ENCODE assay signal across 22 cellular contexts in genomic region chr10:69417542-69417941, GRCh38. TPM values are rescaled to one million over a fixed set of nuclear protein-coding genes. Genes with fewer than 3 reads are reported as not detected.
"Had no signal": no experiment of that assay in that cellular context is flagged by ENCODE, and none has a peak within 500 bp of the region (broad histone marks: within the 10 kb centered on the region; RNA-seq: fewer than 3 reads in every experiment).

No MANE protein-coding gene starts in this region.

- DNase-seq: activated CD4-positive, alpha-beta T cell treated with anti-CD3 and anti-CD28 coated beads for 36 hours; activated CD4-positive, alpha-beta T cell treated with anti-CD3 and anti-CD28 coated beads, Interleukin-2, amount 50 U/mL, for 48 hours; activated T-cell treated with anti-CD3 and anti-CD28 coated beads for 4 hours; cerebellar nuclear complex; effector CD8-positive, alpha-beta T cell; foreskin fibroblast; hippocampal formation; left cardiac atrium; naive B cell; stimulated activated naive B cell treated with anti-CD40 and anti-IgM and Interleukin-4, amounts not matched to agents 10 μg/mL and 1 μg/mL and 100 μg/mL, for 72 hours; SW 1271; thyroid gland had no signal

- H3K27ac ChIP-seq: ovary, thyroid gland had no signal

- H3K27me3 Mint-ChIP-seq: activated naive CD8-positive, alpha-beta T cell had no signal

- H3K27ac Mint-ChIP-seq: activated CD4-positive, alpha-beta T cell treated with anti-CD3 and anti-CD28 coated beads for 36 hours; activated naive CD8-positive, alpha-beta T cell; activated T-helper 1 cell treated with anti-CD3 and anti-CD28 coated beads, Interleukin-12 subunit alpha, Interleukin-12 subunit beta, Interleukin-2, Interleukin-4 antibody, amounts not matched to agents 30 ng/mL and 10 ng/mL and 1 ng/mL, durations not matched to agents 14 hours and 24 hours and 36 hours; dendritic cell treated with granulocyte-macrophage colony-stimulating factor and Interleukin-4, amounts not matched to agents 40 ng/mL and 50 ng/mL, for 4 days; mesothelial cell of epicardium; stimulated activated naive B cell treated with anti-CD40 and anti-IgM and Interleukin-4, amounts not matched to agents 10 μg/mL and 1 μg/mL and 100 μg/mL, for 72 hours; T-helper 2 cell treated with Interferon-gamma antibody and Interleukin-4, amounts not matched to agents 5 μg/mL and 100 μg/mL, for 36 hours had no signal

- ATAC-seq: activated CD4-positive, alpha-beta T cell treated with anti-CD3 and anti-CD28 coated beads for 36 hours; sciatic nerve; stimulated activated naive B cell treated with anti-CD40 and anti-IgM and Interleukin-4, amounts not matched to agents 10 μg/mL and 1 μg/mL and 100 μg/mL, for 72 hours had no signal

- H3K4me3 ChIP-seq: lung, ovary, thyroid gland had no signal

- H3K27me3 ChIP-seq: ovary, thyroid gland had no signal

- H3K36me3 Mint-ChIP-seq: activated naive CD8-positive, alpha-beta T cell; mesothelial cell of epicardium; naive B cell; stimulated activated naive B cell treated with anti-CD40 and anti-IgM and Interleukin-4, amounts not matched to agents 10 μg/mL and 1 μg/mL and 100 μg/mL, for 72 hours had no signal

- H3K4me3 Mint-ChIP-seq: activated CD4-positive, alpha-beta T cell treated with anti-CD3 and anti-CD28 coated beads for 36 hours; activated naive CD8-positive, alpha-beta T cell; activated T-helper 1 cell treated with anti-CD3 and anti-CD28 coated beads, Interleukin-12 subunit alpha, Interleukin-12 subunit beta, Interleukin-2, Interleukin-4 antibody, amounts not matched to agents 30 ng/mL and 10 ng/mL and 1 ng/mL, durations not matched to agents 14 hours and 24 hours and 36 hours; dendritic cell treated with granulocyte-macrophage colony-stimulating factor and Interleukin-4, amounts not matched to agents 40 ng/mL and 50 ng/mL, for 4 days; mesothelial cell of epicardium; naive B cell; neural crest cell; stimulated activated naive B cell treated with anti-CD40 and anti-IgM and Interleukin-4, amounts not matched to agents 10 μg/mL and 1 μg/mL and 100 μg/mL, for 72 hours; T-helper 2 cell treated with Interferon-gamma antibody and Interleukin-4, amounts not matched to agents 5 μg/mL and 100 μg/mL, for 36 hours had no signal

- H3K36me3 ChIP-seq: ovary, thyroid gland had no signal

- H3K4me1 Mint-ChIP-seq: activated CD4-positive, alpha-beta T cell treated with anti-CD3 and anti-CD28 coated beads for 36 hours had no signal

- H3K9me3 Mint-ChIP-seq: activated T-helper 1 cell treated with anti-CD3 and anti-CD28 coated beads, Interleukin-12 subunit alpha, Interleukin-12 subunit beta, Interleukin-2, Interleukin-4 antibody, amounts not matched to agents 30 ng/mL and 10 ng/mL and 1 ng/mL, durations not matched to agents 14 hours and 24 hours and 36 hours; dendritic cell treated with granulocyte-macrophage colony-stimulating factor and Interleukin-4, amounts not matched to agents 40 ng/mL and 50 ng/mL, for 4 days; mesothelial cell of epicardium; naive B cell; neural crest cell; stimulated activated naive B cell treated with anti-CD40 and anti-IgM and Interleukin-4, amounts not matched to agents 10 μg/mL and 1 μg/mL and 100 μg/mL, for 72 hours; T-helper 2 cell treated with Interferon-gamma antibody and Interleukin-4, amounts not matched to agents 5 μg/mL and 100 μg/mL, for 36 hours had no signal

RNA-seq across cellular contexts. Expression of gene TACR2, which starts 0.8 kb away (rescaled TPM):
- total RNA-seq: activated CD4-positive, alpha-beta T cell treated with anti-CD3 and anti-CD28 coated beads for 36 hours; activated T-helper 1 cell treated with anti-CD3 and anti-CD28 coated beads, Interleukin-12 subunit alpha, Interleukin-12 subunit beta, Interleukin-2, Interleukin-4 antibody, amounts not matched to agents 30 ng/mL and 10 ng/mL and 1 ng/mL, durations not matched to agents 14 hours and 24 hours and 36 hours; endothelial cell of umbilical vein; mesothelial cell of epicardium; neural crest cell; thyroid gland had no signal
